Comparison of ENCODE assay signal across 8 cellular contexts in the genomic region with DNA sequence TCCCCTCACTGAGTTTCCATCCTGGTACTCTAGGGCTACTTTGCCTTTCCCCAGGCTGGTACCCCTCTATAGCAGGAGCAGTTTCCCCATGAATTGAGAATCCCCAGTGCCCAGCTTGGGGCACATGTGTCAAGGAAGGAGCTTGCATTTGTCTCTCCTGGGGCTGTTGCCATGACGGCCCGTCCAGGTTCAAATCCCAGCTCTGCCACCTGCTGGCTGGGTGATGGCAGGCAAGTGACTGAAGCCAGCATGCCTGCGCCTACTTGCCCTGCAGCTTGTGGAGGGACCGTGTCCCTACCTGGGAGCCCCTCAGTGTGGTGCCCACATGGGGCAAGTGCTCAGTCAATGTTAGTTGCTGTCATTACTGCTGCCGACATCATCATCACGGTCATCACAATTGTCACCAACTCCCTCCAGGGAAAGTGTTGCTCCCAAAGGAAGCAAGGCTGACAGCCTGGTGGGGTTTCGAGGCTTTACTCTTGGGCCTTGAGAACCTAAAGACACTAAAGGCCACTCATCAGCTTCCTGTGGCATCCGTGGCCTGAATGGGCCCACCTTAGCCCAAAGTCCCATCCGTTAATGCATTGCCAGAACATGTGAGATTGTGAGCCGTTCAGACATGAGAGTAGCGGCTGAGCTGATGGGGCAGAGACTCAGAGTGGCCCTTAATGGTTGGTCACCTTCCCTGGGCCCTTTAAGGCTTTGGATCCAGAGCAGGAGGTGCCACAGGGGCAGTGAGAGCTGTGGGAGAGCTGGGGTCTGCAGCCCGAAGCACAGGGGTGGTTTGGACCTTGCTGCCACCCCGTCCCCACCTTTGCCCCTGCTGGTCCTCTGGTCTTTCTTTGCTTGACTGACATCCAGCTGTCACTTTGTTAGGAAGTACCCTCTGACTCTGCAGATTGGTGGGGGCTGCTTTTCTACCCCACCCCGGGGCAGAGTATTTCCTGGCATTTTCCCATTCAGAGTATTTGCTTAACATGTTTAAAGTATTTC.
A peak's percentile ranks its signal among the peaks of the same experiment; 100 is the strongest.
DNase-seq lines count a peak whose midpoint lies in the region; ATAC-seq and TF ChIP-seq lines count a peak whose summit lies in the region.

No MANE protein-coding gene starts in this region.

- TF ChIP-seq CTCF in GM10266 (IDR thresholded peaks at IDR 0.05; ENCODE audit: control insufficient read depth, insufficient read depth, low read depth, missing control alignments) (peak; percentile 46), fibroblast of villous mesenchyme (IDR thresholded peaks at IDR 0.05; ENCODE audit: insufficient read depth, low read depth, low read length) (peak; percentile 74), progenitor cell of endocrine pancreas (IDR thresholded peaks at IDR 0.05; ENCODE audit: unreplicated experiment) (peak; percentile 43)

- H3K4me3 ChIP-seq in fibroblast of villous mesenchyme (ENCODE audit: low read depth, low read length), result no peak overlapping the region

- DNase-seq in GM10266 (ENCODE audit: extremely low spot score), result peak; percentile 33
- peak; percentile 4 for DNase-seq in NCI-H460 (ENCODE audit: extremely low read depth, low read depth)
- peak; percentile 59 for DNase-seq in activated T-cell treated with anti-CD3 and anti-CD28 coated beads, Interleukin-2, amount 50 U/mL, for 4 hours
- peak; percentile 54 for DNase-seq in fibroblast of villous mesenchyme (ENCODE audit: low read depth)
- peak; percentile 10 for DNase-seq in progenitor cell of endocrine pancreas (ENCODE audit: low spot score, unreplicated experiment)
- DNase-seq in SKM-1 treated with dmso at 0.1 percent for 144 hours (lab: John Stamatoyannopoulos, UW; ENCODE audit: unreplicated experiment), result no peak
- no peak for DNase-seq in SHP77 treated with DMSO at 0.1 percent for 48 hours (lab: John Stamatoyannopoulos, UW)

- peaks cover 42% of the 10 kb centered on the region for H3K4me1 Mint-ChIP-seq in activated T-cell treated with anti-CD3 and anti-CD28 coated beads, Interleukin-2, amount 50 U/mL, for 4 hours (ENCODE audit: low read depth)
- H3K4me1 Mint-ChIP-seq in progenitor cell of endocrine pancreas (ENCODE audit: low read depth), result peaks cover 16% of the 10 kb centered on the region

- peak; percentile 35 to 46 for ATAC-seq in activated T-cell treated with anti-CD3 and anti-CD28 coated beads, Interleukin-2, amount 50 U/mL, for 4 hours
- no peak for ATAC-seq in HG03354 (IDR thresholded peaks at IDR 0.05; ENCODE audit: poor library complexity, severe bottlenecking, unreplicated experiment)

- H3K27me3 Mint-ChIP-seq in activated T-cell treated with anti-CD3 and anti-CD28 coated beads, Interleukin-2, amount 50 U/mL, for 4 hours (ENCODE audit: low read depth), result no peaks in the 10 kb centered on the region
- H3K27me3 Mint-ChIP-seq in progenitor cell of endocrine pancreas, result peaks cover 12% of the 10 kb centered on the region

- no peaks in the 10 kb centered on the region for H3K9me3 Mint-ChIP-seq in activated T-cell treated with anti-CD3 and anti-CD28 coated beads, Interleukin-2, amount 50 U/mL, for 4 hours
- no peaks in the 10 kb centered on the region for H3K9me3 Mint-ChIP-seq in progenitor cell of endocrine pancreas (ENCODE audit: low read depth)

- H3K4me3 Mint-ChIP-seq in activated T-cell treated with anti-CD3 and anti-CD28 coated beads, Interleukin-2, amount 50 U/mL, for 4 hours, result no peak overlapping the region
- H3K4me3 Mint-ChIP-seq in progenitor cell of endocrine pancreas (ENCODE audit: low read depth), result no peak overlapping the region

- no peaks in the 10 kb centered on the region for H3K36me3 Mint-ChIP-seq in activated T-cell treated with anti-CD3 and anti-CD28 coated beads, Interleukin-2, amount 50 U/mL, for 4 hours (ENCODE audit: insufficient read depth)
- no peaks in the 10 kb centered on the region for H3K36me3 Mint-ChIP-seq in progenitor cell of endocrine pancreas (ENCODE audit: insufficient read depth)

- H3K27ac Mint-ChIP-seq in progenitor cell of endocrine pancreas, result no peak overlapping the region

Comparison
In these comparisons a context has a peak if more than half of its experiments do, and no peak if none do; other contexts are left out.
1. DNase-seq: peak in GM10266 (single experiment), NCI-H460 (single experiment), activated T-cell treated with anti-CD3 and anti-CD28 coated beads, Interleukin-2, amount 50 U/mL, for 4 hours (single experiment), fibroblast of villous mesenchyme (single experiment) and progenitor cell of endocrine pancreas (single experiment); none in SKM-1 treated with dmso at 0.1 percent for 144 hours (single experiment) and SHP77 treated with DMSO at 0.1 percent for 48 hours (single experiment).
2. Peak in every context shown above with its lines, with median percentiles within 50 percentile points of each other: CTCF ChIP-seq.